In the genomic region with DNA sequence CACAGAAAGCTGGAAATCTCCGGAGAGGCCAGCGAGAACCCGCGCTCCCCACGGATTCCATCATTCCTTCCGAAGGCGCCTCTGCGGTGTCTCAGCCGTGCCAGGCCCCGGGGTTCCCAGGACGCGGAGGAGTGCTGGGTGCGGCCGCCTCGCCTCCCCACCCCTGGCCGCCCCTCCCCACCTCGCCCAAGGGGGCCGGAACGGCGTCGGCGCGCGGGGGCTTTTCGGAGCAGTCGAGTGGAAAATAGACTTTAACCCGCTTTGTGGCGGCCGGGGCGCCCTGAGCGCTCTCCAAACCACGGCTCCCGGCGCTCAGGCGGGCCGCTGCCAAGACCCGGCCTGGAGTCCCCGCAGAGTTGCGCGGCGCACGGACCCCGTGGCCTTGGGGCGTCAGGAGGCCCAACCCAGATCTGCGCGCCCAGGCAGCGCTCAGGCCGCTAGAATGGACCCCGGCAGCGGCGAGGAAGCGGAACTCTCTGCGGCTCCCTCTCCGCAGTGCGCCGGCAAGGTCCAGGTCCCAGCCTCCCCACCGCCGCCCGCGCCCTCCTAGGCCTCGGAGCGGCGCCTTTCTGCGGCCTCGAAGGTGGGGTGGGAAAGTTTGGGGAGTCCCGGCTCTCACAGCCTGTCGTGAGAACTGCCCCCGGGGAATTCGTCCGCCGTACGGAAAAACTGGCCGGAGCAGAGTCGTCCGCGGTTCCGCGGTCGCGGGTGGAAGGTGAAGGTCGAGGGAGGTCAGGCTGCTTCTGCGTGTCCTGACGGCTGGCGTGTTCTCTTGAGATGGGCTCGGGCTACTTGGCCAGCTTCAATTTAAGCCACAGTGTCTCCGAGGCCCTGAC, we compare ENCODE assay signal across 1 cellular context.
TF ChIP-seq lines count a peak whose summit lies in the region.

No MANE protein-coding gene starts in this region.

TF ChIP-seq in HepG2, 621 proteins besides CTCF, POLR2A, EP300 and RAD21 (continued from another document and continues in another):
- TF ChIP-seq SMAD3 (CRISPR knock-in tag; IDR thresholded peaks at IDR 0.05) (peak; percentile 46; the same call in 1 of the 2 replicates), CEBPG (CRISPR knock-in tag; IDR thresholded peaks at IDR 0.05) (no peak), KAT7 (CRISPR knock-in tag; IDR thresholded peaks at IDR 0.05; ENCODE audit: borderline replicate concordance) (peak; percentile 64; the same call in 1 of the 2 replicates), ZBTB42 (CRISPR knock-in tag; IDR thresholded peaks at IDR 0.05) (no peak; the same call in 1 of the 2 replicates), ZNF615 (CRISPR knock-in tag; IDR thresholded peaks at IDR 0.05; ENCODE audit: borderline replicate concordance) (no peak), ZFP41 (CRISPR knock-in tag; IDR thresholded peaks at IDR 0.05; ENCODE audit: borderline replicate concordance) (peak; percentile 16; the same call in 1 of the 2 replicates), HOXA9 (CRISPR knock-in tag; IDR thresholded peaks at IDR 0.05; ENCODE audit: borderline replicate concordance) (no peak), TBX3 (IDR thresholded peaks at IDR 0.05; ENCODE audit: borderline replicate concordance) (no peak), YEATS4 (CRISPR knock-in tag; IDR thresholded peaks at IDR 0.05; ENCODE audit: borderline replicate concordance) (peak; percentile 12; the same call in 1 of the 2 replicates), ZNF430 (CRISPR knock-in tag; IDR thresholded peaks at IDR 0.05) (0 out of 2 replicates have a peak, but pooled peaks have one; percentile 30), ZNF589 (CRISPR knock-in tag; conservative IDR thresholded peaks at IDR 0.05) (no peak), SP2 (CRISPR knock-in tag; IDR thresholded peaks at IDR 0.05) (peak; percentile 35; the same call in 1 of the 2 replicates), PHF8 (CRISPR knock-in tag; IDR thresholded peaks at IDR 0.05) (peak; percentile 84), ELF1 (CRISPR knock-in tag; IDR thresholded peaks at IDR 0.05) (no peak), SNAI1 (CRISPR knock-in tag; IDR thresholded peaks at IDR 0.05; ENCODE audit: borderline replicate concordance) (0 out of 2 replicates have a peak, but pooled peaks have one; percentile 76), RAD51 (IDR thresholded peaks at IDR 0.05; ENCODE audit: borderline replicate concordance) (no peak), ARNTL (CRISPR knock-in tag; IDR thresholded peaks at IDR 0.05) (no peak), CCDC6 (CRISPR knock-in tag; IDR thresholded peaks at IDR 0.05) (peak; percentile 88; the same call in 1 of the 2 replicates), HNRNPL (IDR thresholded peaks at IDR 0.05; ENCODE audit: low read depth, low read length) (no peak), AGO2 (optimal IDR thresholded peaks at IDR 0.05; ENCODE audit: low read depth, low read length) (peak; percentile 52), ZNF773 (CRISPR knock-in tag; IDR thresholded peaks at IDR 0.05; ENCODE audit: borderline replicate concordance) (0 out of 2 replicates have a peak, but pooled peaks have one; percentile 52), ZNF451 (CRISPR knock-in tag; IDR thresholded peaks at IDR 0.05) (peak; percentile 84; the same call in 1 of the 2 replicates), EHMT2 (IDR thresholded peaks at IDR 0.05; ENCODE audit: borderline replicate concordance, low read depth, low read length) (no peak), RBM22 (optimal IDR thresholded peaks at IDR 0.05; ENCODE audit: low read length) (no peak), ZNF333 (CRISPR knock-in tag; IDR thresholded peaks at IDR 0.05; ENCODE audit: borderline replicate concordance) (no peak), ZNF431 (CRISPR knock-in tag; IDR thresholded peaks at IDR 0.05; ENCODE audit: borderline replicate concordance, low read depth) (peak; percentile 60; the same call in 1 of the 2 replicates), SNAPC2 (CRISPR knock-in tag; IDR thresholded peaks at IDR 0.05) (0 out of 2 replicates have a peak, but pooled peaks have one; percentile 21), FOXK2 (IDR thresholded peaks at IDR 0.05) (no peak), ASH2L (IDR thresholded peaks at IDR 0.05; ENCODE audit: insufficient read length, low read depth, low read length) (no peak), ZNF556 (CRISPR knock-in tag; IDR thresholded peaks at IDR 0.05; ENCODE audit: borderline replicate concordance) (no peak; the same call in 1 of the 2 replicates), SUZ12 (IDR thresholded peaks at IDR 0.05; ENCODE audit: low read depth, low read length) (no peak), CBX2 (IDR thresholded peaks at IDR 0.05; ENCODE audit: low read depth, low read length) (no peak), CBX2 (CRISPR knock-in tag; IDR thresholded peaks at IDR 0.05; ENCODE audit: low read depth) (peak; percentile 98), REL (CRISPR knock-in tag; conservative IDR thresholded peaks at IDR 0.05) (no peak), ZNF772 (CRISPR knock-in tag; IDR thresholded peaks at IDR 0.05) (peak; percentile 89), KLF13 (CRISPR knock-in tag; IDR thresholded peaks at IDR 0.05) (no peak)
- TF ChIP-seq, protein P1, sequence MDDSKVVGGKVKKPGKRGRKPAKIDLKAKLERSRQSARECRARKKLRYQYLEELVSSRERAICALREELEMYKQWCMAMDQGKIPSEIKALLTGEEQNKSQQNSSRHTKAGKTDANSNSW (CRISPR knock-in tag; IDR thresholded peaks at IDR 0.05; ENCODE audit: borderline replicate concordance), result no peak
- TF ChIP-seq, protein P2, sequence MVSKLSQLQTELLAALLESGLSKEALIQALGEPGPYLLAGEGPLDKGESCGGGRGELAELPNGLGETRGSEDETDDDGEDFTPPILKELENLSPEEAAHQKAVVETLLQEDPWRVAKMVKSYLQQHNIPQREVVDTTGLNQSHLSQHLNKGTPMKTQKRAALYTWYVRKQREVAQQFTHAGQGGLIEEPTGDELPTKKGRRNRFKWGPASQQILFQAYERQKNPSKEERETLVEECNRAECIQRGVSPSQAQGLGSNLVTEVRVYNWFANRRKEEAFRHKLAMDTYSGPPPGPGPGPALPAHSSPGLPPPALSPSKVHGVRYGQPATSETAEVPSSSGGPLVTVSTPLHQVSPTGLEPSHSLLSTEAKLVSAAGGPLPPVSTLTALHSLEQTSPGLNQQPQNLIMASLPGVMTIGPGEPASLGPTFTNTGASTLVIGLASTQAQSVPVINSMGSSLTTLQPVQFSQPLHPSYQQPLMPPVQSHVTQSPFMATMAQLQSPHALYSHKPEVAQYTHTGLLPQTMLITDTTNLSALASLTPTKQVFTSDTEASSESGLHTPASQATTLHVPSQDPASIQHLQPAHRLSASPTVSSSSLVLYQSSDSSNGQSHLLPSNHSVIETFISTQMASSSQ (IDR thresholded peaks at IDR 0.05; ENCODE audit: low read depth), result no peak
- TF ChIP-seq, protein P2 (CRISPR knock-in tag; IDR thresholded peaks at IDR 0.05; ENCODE audit: borderline replicate concordance), result peak; percentile 61
- TF ChIP-seq, protein P3, sequence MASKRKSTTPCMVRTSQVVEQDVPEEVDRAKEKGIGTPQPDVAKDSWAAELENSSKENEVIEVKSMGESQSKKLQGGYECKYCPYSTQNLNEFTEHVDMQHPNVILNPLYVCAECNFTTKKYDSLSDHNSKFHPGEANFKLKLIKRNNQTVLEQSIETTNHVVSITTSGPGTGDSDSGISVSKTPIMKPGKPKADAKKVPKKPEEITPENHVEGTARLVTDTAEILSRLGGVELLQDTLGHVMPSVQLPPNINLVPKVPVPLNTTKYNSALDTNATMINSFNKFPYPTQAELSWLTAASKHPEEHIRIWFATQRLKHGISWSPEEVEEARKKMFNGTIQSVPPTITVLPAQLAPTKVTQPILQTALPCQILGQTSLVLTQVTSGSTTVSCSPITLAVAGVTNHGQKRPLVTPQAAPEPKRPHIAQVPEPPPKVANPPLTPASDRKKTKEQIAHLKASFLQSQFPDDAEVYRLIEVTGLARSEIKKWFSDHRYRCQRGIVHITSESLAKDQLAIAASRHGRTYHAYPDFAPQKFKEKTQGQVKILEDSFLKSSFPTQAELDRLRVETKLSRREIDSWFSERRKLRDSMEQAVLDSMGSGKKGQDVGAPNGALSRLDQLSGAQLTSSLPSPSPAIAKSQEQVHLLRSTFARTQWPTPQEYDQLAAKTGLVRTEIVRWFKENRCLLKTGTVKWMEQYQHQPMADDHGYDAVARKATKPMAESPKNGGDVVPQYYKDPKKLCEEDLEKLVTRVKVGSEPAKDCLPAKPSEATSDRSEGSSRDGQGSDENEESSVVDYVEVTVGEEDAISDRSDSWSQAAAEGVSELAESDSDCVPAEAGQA (IDR thresholded peaks at IDR 0.05; ENCODE audit: low read depth), result 0 out of 2 replicates have a peak, but pooled peaks have one; percentile 36
- TF ChIP-seq, protein P3 (CRISPR knock-in tag; IDR thresholded peaks at IDR 0.05; ENCODE audit: borderline replicate concordance), result no peak
- TF ChIP-seq, protein P4, sequence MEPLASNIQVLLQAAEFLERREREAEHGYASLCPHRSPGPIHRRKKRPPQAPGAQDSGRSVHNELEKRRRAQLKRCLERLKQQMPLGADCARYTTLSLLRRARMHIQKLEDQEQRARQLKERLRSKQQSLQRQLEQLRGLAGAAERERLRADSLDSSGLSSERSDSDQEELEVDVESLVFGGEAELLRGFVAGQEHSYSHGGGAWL (CRISPR knock-in tag; IDR thresholded peaks at IDR 0.05), result no peak; the same call in 1 of the 2 replicates
- TF ChIP-seq, protein P5, sequence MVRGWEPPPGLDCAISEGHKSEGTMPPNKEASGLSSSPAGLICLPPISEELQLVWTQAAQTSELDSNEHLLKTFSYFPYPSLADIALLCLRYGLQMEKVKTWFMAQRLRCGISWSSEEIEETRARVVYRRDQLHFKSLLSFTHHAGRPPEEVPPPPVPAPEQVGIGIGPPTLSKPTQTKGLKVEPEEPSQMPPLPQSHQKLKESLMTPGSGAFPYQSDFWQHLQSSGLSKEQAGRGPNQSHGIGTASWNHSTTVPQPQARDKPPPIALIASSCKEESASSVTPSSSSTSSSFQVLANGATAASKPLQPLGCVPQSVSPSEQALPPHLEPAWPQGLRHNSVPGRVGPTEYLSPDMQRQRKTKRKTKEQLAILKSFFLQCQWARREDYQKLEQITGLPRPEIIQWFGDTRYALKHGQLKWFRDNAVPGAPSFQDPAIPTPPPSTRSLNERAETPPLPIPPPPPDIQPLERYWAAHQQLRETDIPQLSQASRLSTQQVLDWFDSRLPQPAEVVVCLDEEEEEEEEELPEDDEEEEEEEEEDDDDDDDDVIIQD (CRISPR knock-in tag; IDR thresholded peaks at IDR 0.05; ENCODE audit: low read depth), result no peak
- TF ChIP-seq, protein P6, sequence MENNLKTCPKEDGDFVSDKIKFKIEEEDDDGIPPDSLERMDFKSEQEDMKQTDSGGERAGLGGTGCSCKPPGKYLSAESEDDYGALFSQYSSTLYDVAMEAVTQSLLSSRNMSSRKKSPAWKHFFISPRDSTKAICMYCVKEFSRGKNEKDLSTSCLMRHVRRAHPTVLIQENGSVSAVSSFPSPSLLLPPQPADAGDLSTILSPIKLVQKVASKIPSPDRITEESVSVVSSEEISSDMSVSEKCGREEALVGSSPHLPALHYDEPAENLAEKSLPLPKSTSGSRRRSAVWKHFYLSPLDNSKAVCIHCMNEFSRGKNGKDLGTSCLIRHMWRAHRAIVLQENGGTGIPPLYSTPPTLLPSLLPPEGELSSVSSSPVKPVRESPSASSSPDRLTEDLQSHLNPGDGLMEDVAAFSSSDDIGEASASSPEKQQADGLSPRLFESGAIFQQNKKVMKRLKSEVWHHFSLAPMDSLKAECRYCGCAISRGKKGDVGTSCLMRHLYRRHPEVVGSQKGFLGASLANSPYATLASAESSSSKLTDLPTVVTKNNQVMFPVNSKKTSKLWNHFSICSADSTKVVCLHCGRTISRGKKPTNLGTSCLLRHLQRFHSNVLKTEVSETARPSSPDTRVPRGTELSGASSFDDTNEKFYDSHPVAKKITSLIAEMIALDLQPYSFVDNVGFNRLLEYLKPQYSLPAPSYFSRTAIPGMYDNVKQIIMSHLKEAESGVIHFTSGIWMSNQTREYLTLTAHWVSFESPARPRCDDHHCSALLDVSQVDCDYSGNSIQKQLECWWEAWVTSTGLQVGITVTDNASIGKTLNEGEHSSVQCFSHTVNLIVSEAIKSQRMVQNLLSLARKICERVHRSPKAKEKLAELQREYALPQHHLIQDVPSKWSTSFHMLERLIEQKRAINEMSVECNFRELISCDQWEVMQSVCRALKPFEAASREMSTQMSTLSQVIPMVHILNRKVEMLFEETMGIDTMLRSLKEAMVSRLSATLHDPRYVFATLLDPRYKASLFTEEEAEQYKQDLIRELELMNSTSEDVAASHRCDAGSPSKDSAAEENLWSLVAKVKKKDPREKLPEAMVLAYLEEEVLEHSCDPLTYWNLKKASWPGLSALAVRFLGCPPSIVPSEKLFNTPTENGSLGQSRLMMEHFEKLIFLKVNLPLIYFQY (CRISPR knock-in tag; IDR thresholded peaks at IDR 0.05; ENCODE audit: borderline replicate concordance), result peak; percentile 79; the same call in 1 of the 2 replicates
